In the genomic region with DNA sequence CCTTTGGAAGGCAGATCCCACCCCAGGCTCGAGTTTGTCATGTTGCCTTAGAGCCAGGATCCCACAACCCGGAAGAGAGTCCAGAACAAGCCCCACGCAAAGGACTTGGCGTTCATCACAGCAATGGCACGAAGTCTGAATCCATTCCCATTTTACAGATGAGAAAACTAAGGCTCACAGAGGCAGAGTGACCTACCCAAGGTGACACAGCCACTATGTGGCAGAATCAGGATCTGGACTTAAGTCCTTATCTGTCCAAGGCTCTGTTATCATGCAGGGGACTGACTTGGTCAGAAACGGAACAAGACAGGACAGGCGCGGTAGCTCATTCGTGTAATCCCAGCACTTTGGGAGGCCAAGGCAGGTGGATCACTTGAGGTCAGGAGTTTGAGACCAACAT, we compare ENCODE assay signal across 19 cellular contexts.
DNase-seq lines count a peak whose midpoint lies in the region; ATAC-seq and TF ChIP-seq lines count a peak whose summit lies in the region.
"Had no signal": no experiment of that assay in that cellular context is flagged by ENCODE, and none has a peak within 500 bp of the region (broad histone marks: within the 10 kb centered on the region; RNA-seq: fewer than 3 reads in every experiment).

No MANE protein-coding gene starts in this region.

- H3K4me1 Mint-ChIP-seq in osteocyte (ENCODE audit: unreplicated experiment) (no peaks in the 10 kb centered on the region), MCF 10A (ENCODE audit: insufficient read depth, unreplicated experiment) (no peaks in the 10 kb centered on the region)
- H3K4me1 Mint-ChIP-seq: GM23338 had no signal

- H3K27ac Mint-ChIP-seq in osteocyte (ENCODE audit: unreplicated experiment) (no peak overlapping the region), MCF 10A (ENCODE audit: low read depth, unreplicated experiment) (no peak overlapping the region)
- H3K27ac Mint-ChIP-seq: B cell; CD4-positive, CD25-positive, alpha-beta regulatory T cell; CD8-positive, alpha-beta T cell; GM23338; H9 had no signal

- H3K36me3 ChIP-seq in left ventricle myocardium inferior (no peaks in the 10 kb centered on the region), upper lobe of right lung (no peaks in the 10 kb centered on the region), lower lobe of right lung (no peaks in the 10 kb centered on the region)
- H3K36me3 ChIP-seq: BLaER1 had no signal

- H3K4me1 ChIP-seq in left ventricle myocardium inferior, result peaks cover 18% of the 10 kb centered on the region
- H3K4me1 ChIP-seq in upper lobe of right lung, result no peaks in the 10 kb centered on the region
- H3K4me1 ChIP-seq in lower lobe of right lung, result no peaks in the 10 kb centered on the region
- H3K4me1 ChIP-seq: BLaER1 had no signal

- POLR2A ChIA-PET in MCF 10A (lab: Yijun Ruan, JAX), result no interaction called here

- H3K9me3 ChIP-seq in left ventricle myocardium inferior (replicated peaks), result no peaks in the 10 kb centered on the region
- no peaks in the 10 kb centered on the region for H3K9me3 ChIP-seq in upper lobe of right lung
- H3K9me3 ChIP-seq in lower lobe of right lung, result no peaks in the 10 kb centered on the region
- H3K9me3 ChIP-seq: BLaER1 had no signal

- H3K4me3 Mint-ChIP-seq in osteocyte (ENCODE audit: unreplicated experiment) (no peak overlapping the region), MCF 10A (ENCODE audit: unreplicated experiment) (no peak overlapping the region)
- H3K4me3 Mint-ChIP-seq: B cell; CD8-positive, alpha-beta T cell; GM23338; H9 had no signal

- CTCF ChIA-PET in MCF 10A (lab: Yijun Ruan, JAX), result interaction anchor here (1.3 kb wide), 1 partner anchor 93 kb away, joined by 5 read pairs; no protein-coding TSS in a partner anchor

- no peaks in the 10 kb centered on the region for H3K27me3 Mint-ChIP-seq in osteocyte (ENCODE audit: unreplicated experiment)
- peaks cover 17% of the 10 kb centered on the region for H3K27me3 Mint-ChIP-seq in MCF 10A (ENCODE audit: insufficient read depth, unreplicated experiment)

- BruUV-seq in MCF 10A (replicated peaks; lab: Mats Ljungman, UMichigan), result no TSS peak

- H3K36me3 Mint-ChIP-seq in osteocyte (ENCODE audit: unreplicated experiment) (no peaks in the 10 kb centered on the region), MCF 10A (ENCODE audit: insufficient read depth, unreplicated experiment) (no peaks in the 10 kb centered on the region)
- H3K36me3 Mint-ChIP-seq: CD4-positive, CD25-positive, alpha-beta regulatory T cell; CD8-positive, alpha-beta T cell had no signal

- H3K27me3 ChIP-seq in left ventricle myocardium inferior (ENCODE audit: low read depth) (peaks cover 36% of the 10 kb centered on the region), upper lobe of right lung (peaks cover 6% of the 10 kb centered on the region), lower lobe of right lung (ENCODE audit: low read depth) (no peaks in the 10 kb centered on the region)
- H3K27me3 ChIP-seq: BLaER1 had no signal

- H3K4me3 ChIP-seq in left ventricle myocardium inferior (no peak overlapping the region), upper lobe of right lung (no peak overlapping the region), lower lobe of right lung (no peak overlapping the region)
- H3K4me3 ChIP-seq: BLaER1, GM23338 had no signal

- ATAC-seq in upper lobe of right lung (no peak), lower lobe of right lung (no peak)
- ATAC-seq: CD8-positive, alpha-beta T cell; GM23338; HCT116 had no signal

- intact Hi-C loops in cardiac septum (cut with DNase I) (loop anchor here (10.0 kb wide), 1 partner anchor 332 kb away; no protein-coding TSS in a partner anchor), left ventricle myocardium inferior (cut with micrococcal nuclease) (loop anchor here (10.0 kb wide), 1 partner anchor 98 kb away; no protein-coding TSS in a partner anchor), upper lobe of right lung (cut with DNase I) (no loop called here), MCF 10A (cut with micrococcal nuclease) (no loop called here), lower lobe of right lung (cut with DNase I) (no loop called here)

- H3K9me3 Mint-ChIP-seq in osteocyte (ENCODE audit: unreplicated experiment), result no peaks in the 10 kb centered on the region
- no peaks in the 10 kb centered on the region for H3K9me3 Mint-ChIP-seq in MCF 10A (ENCODE audit: unreplicated experiment)
- H3K9me3 Mint-ChIP-seq: CD8-positive, alpha-beta T cell; GM23338; H9 had no signal

- no peak overlapping the region for H3K27ac ChIP-seq in left ventricle myocardium inferior (replicated peaks)
- H3K27ac ChIP-seq in upper lobe of right lung, result no peak overlapping the region
- H3K27ac ChIP-seq in lower lobe of right lung, result no peak overlapping the region
- H3K27ac ChIP-seq: 22Rv1, BLaER1, C4-2B had no signal

- TF ChIP-seq CTCF in left ventricle myocardium inferior (IDR thresholded peaks at IDR 0.05; ENCODE audit: borderline replicate concordance) (no peak), osteocyte (IDR thresholded peaks at IDR 0.05) (no peak), upper lobe of right lung (IDR thresholded peaks at IDR 0.05) (no peak), MCF 10A (IDR thresholded peaks at IDR 0.05; ENCODE audit: unreplicated experiment) (no peak), lower lobe of right lung (IDR thresholded peaks at IDR 0.05) (no peak)

- DNase-seq in cardiac septum (ENCODE audit: low spot score) (peak; percentile 2), left ventricle myocardium inferior (no peak), osteocyte (ENCODE audit: extremely low spot score, unreplicated experiment) (peak; percentile 59), upper lobe of right lung (peak; percentile 3), superior temporal gyrus (ENCODE audit: extremely low spot score) (no peak), MCF 10A (ENCODE audit: unreplicated experiment) (no peak), lower lobe of right lung (no peak)
- DNase-seq: CD4-positive, CD25-positive, alpha-beta regulatory T cell; CD8-positive, alpha-beta T cell; DMS53; DMS79 treated with DMSO at 0.1 percent for 48 hours; GF-D8; H9 had no signal

Comparison
In these comparisons a context has a peak if more than half of its experiments do, and no peak if none do; other contexts are left out.
1. DNase-seq: peak in cardiac septum (single experiment), osteocyte (single experiment) and upper lobe of right lung (single experiment); none in left ventricle myocardium inferior (single experiment), superior temporal gyrus (single experiment), MCF 10A (single experiment) and lower lobe of right lung (single experiment).
2. intact Hi-C loops: an anchor here in cardiac septum (10.0 kb wide) and left ventricle myocardium inferior (10.0 kb wide); none called in upper lobe of right lung, MCF 10A and lower lobe of right lung.